Comparison of ENCODE assay signal across 8 cellular contexts in genomic region chr19:4669723-4670480, GRCh38. TPM values are rescaled to one million over a fixed set of nuclear protein-coding genes. Genes with fewer than 3 reads are reported as not detected.
DNase-seq lines count a peak whose midpoint lies in the region; ATAC-seq and TF ChIP-seq lines count a peak whose summit lies in the region.

Gene MYDGF, minus strand, starts transcription at chr19:4670342. Its CDS starts 8 bp downstream, at chr19:4670334.

- H3K9me3 Mint-ChIP-seq in activated CD4-positive, alpha-beta T cell treated with anti-CD3 and anti-CD28 coated beads for 36 hours (ENCODE audit: low read depth): no peaks in the 10 kb centered on the region

- peak within 1 kb of the TSS; percentile 91 for H3K4me3 ChIP-seq in choroid plexus epithelial cell (ENCODE audit: low read depth, low read length)

- H3K27ac Mint-ChIP-seq in activated CD4-positive, alpha-beta T cell treated with anti-CD3 and anti-CD28 coated beads for 36 hours: peak within 1 kb of the TSS; percentile 75

- POLR2A ChIA-PET in activated CD4-positive, alpha-beta T cell treated with anti-CD3 and anti-CD28 coated beads for 36 hours (lab: Charles Lee): no interaction called here

- ATAC-seq in GM19035 (IDR thresholded peaks at IDR 0.05; ENCODE audit: unreplicated experiment) (peak; percentile 93), HG03439 (IDR thresholded peaks at IDR 0.05; ENCODE audit: unreplicated experiment) (peak; percentile 90)
- peak; percentile 99 for ATAC-seq in activated CD4-positive, alpha-beta T cell treated with anti-CD3 and anti-CD28 coated beads for 36 hours

- CTCF ChIA-PET in activated CD4-positive, alpha-beta T cell treated with anti-CD3 and anti-CD28 coated beads for 36 hours (lab: Charles Lee): no interaction called here

- TF ChIP-seq CTCF in choroid plexus epithelial cell (conservative IDR thresholded peaks at IDR 0.05; ENCODE audit: low read depth, low read length): no peak

- H3K36me3 Mint-ChIP-seq in activated CD4-positive, alpha-beta T cell treated with anti-CD3 and anti-CD28 coated beads for 36 hours (ENCODE audit: low read depth): peaks cover 22% of the 10 kb centered on the region

- H3K4me1 Mint-ChIP-seq in activated CD4-positive, alpha-beta T cell treated with anti-CD3 and anti-CD28 coated beads for 36 hours: peaks cover 18% of the 10 kb centered on the region

- intact Hi-C loops in activated CD4-positive, alpha-beta T cell treated with anti-CD3 and anti-CD28 coated beads for 36 hours (cut with DNase I, micrococcal nuclease): loop anchor here in 1 of 2 experiments (1.0 to 2.0 kb wide), 11 partner anchors 31 to 1010 kb away; partner anchors contain the start of genes FEM1A, MICOS13, MPND and PLIN3

- H3K27me3 ChIP-seq in layer of hippocampus (ENCODE audit: control insufficient read depth, insufficient read depth, low read length): no peaks in the 10 kb centered on the region

- no peaks in the 10 kb centered on the region for H3K27me3 Mint-ChIP-seq in activated CD4-positive, alpha-beta T cell treated with anti-CD3 and anti-CD28 coated beads for 36 hours

- DNase-seq in AG08395 (ENCODE audit: low spot score): peak; percentile 100
- DNase-seq in NCI-H524 treated with DMSO at 0.1 percent for 48 hours (lab: John Stamatoyannopoulos, UW): peak; percentile 28
- DNase-seq in activated CD4-positive, alpha-beta T cell treated with anti-CD3 and anti-CD28 coated beads for 36 hours: peak; percentile 97
- peak; percentile 94 for DNase-seq in choroid plexus epithelial cell (ENCODE audit: low read depth)
- DNase-seq in stimulated activated CD4-positive, alpha-beta T cell treated with anti-CD3 and anti-CD28 coated beads, Interleukin-1b, Interleukin-23, amount 100 ng/mL, for 1 hour (ENCODE audit: low read depth in 2 of 2): peak; percentile 89 to 90

- peak within 1 kb of the TSS; percentile 85 for H3K4me3 Mint-ChIP-seq in activated CD4-positive, alpha-beta T cell treated with anti-CD3 and anti-CD28 coated beads for 36 hours

- peak within 1 kb of the TSS; percentile 52 for H3K27ac ChIP-seq in layer of hippocampus (ENCODE audit: low read depth, low read length)

RNA-seq across cellular contexts. Expression of gene MYDGF, which starts in this region (rescaled TPM):
- 10 to 100 TPM; 34.7 to 53.8 TPM for total RNA-seq in activated CD4-positive, alpha-beta T cell treated with anti-CD3 and anti-CD28 coated beads for 36 hours

Comparison
In these comparisons a context has a peak if more than half of its experiments do, and no peak if none do; other contexts are left out.
1. Peak in every context shown above with its lines: DNase-seq, ATAC-seq, H3K4me3 ChIP-seq and H3K27ac ChIP-seq.
2. DNase-seq: peak in every context shown above with its lines; median percentile 100 in AG08395; 97 in activated CD4-positive, alpha-beta T cell treated with anti-CD3 and anti-CD28 coated beads for 36 hours; 94 in choroid plexus epithelial cell; 90 in stimulated activated CD4-positive, alpha-beta T cell treated with anti-CD3 and anti-CD28 coated beads, Interleukin-1b, Interleukin-23, amount 100 ng/mL, for 1 hour; 28 in NCI-H524 treated with DMSO at 0.1 percent for 48 hours.